In the genomic region with DNA sequence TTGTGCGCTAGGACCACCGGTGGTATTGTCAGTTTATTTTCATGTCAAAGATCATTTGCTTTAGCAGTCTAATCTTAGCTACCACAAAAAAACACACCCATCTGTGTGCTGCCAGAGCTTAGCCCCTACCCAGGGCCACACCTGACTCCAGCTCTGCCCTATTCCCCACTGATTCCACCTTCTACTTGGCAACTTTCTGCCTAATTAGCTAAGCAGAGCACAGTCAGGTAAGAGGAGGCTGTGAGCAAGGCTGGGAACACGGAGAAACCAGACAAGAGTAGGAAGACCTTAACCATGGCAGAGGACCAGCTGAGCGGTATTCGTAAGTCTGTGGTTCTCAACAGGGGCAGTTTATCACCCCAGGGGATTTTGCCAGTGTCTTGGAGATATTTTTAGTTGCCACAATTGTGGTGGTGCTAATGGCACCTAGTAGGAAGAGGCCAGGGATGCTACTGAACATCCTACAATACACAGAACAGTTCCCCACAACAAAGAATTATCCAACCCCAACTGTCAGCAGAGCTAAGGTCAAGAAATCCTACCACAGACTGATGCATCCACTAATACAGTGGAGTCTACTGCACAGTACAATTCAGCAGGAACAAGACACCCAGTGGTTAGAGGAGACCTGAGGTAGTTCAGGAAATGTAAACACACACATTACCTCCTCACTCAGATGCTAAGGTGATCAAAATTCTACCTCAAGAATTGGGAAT, we compare ENCODE assay signal across 8 cellular contexts.
DNase-seq lines count a peak whose midpoint lies in the region; ATAC-seq, FAIRE-seq and TF ChIP-seq lines count a peak whose summit lies in the region.

No MANE protein-coding gene starts in this region.

- H3K4me3 ChIP-seq in RWPE2 (ENCODE audit: severe bottlenecking) = no peak overlapping the region

- H3K23ac ChIP-seq in H9 (ENCODE audit: insufficient read length, low read depth, low read length) = no peak overlapping the region

- H2AFZ ChIP-seq in H9 (ENCODE audit: low read length) = no peak overlapping the region

- no peaks in the 10 kb centered on the region for H3K9me3 ChIP-seq in RWPE2 (ENCODE audit: severe bottlenecking)
- no peaks in the 10 kb centered on the region for H3K9me3 ChIP-seq in H9 (ENCODE audit: control insufficient read depth, low read depth, low read length)

- no peak overlapping the region for H3K18ac ChIP-seq in H9 (ENCODE audit: insufficient read length, low read depth, low read length)

- TF ChIP-seq CTCF in RWPE2 (IDR thresholded peaks at IDR 0.05; ENCODE audit: poor library complexity, severe bottlenecking) = no peak
- no peak for TF ChIP-seq CTCF in H9 (conservative IDR thresholded peaks at IDR 0.05)
- no peak for TF ChIP-seq CTCF in D721Med (IDR thresholded peaks at IDR 0.05; ENCODE audit: insufficient read depth, missing control alignments)

- no peak for FAIRE-seq in D721Med (lab: Jason Lieb, UNC)

- H3K27me3 ChIP-seq in RWPE2 (ENCODE audit: insufficient read depth, poor library complexity, severe bottlenecking) = no peaks in the 10 kb centered on the region
- no peaks in the 10 kb centered on the region for H3K27me3 ChIP-seq in H9 (ENCODE audit: insufficient read depth, low read length)

- H3K56ac ChIP-seq in H9 (ENCODE audit: insufficient read length, low read depth, low read length) = no peak overlapping the region

- H3K4me2 ChIP-seq in H9 (ENCODE audit: insufficient read depth, insufficient read length, low read length) = no peak overlapping the region

- H3K27me3 Mint-ChIP-seq in H9 (ENCODE audit: low read depth) = no peaks in the 10 kb centered on the region

- H3K23me2 ChIP-seq in H9 (ENCODE audit: insufficient read length, low read depth, low read length, poor library complexity, severe bottlenecking) = no peaks in the 10 kb centered on the region

- no peaks in the 10 kb centered on the region for H4K20me1 ChIP-seq in H9 (ENCODE audit: control insufficient read depth, insufficient read depth, insufficient read length)

- no peak for DNase-seq in RWPE2 (ENCODE audit: low spot score)
- no peak for DNase-seq in left lobe of liver (ENCODE audit: low spot score)
- DNase-seq in RKO (ENCODE audit: low spot score) = no peak
- no peak for DNase-seq in H9
- DNase-seq in SKM-1 (lab: John Stamatoyannopoulos, UW; ENCODE audit: unreplicated experiment) = no peak
- DNase-seq in D721Med (ENCODE audit: insufficient read length, low spot score) = no peak

- H3K9ac ChIP-seq in H9 (ENCODE audit: extremely low read depth, insufficient read length, low read length) = no peak overlapping the region

- no peaks in the 10 kb centered on the region for H3K36me3 Mint-ChIP-seq in H9 (ENCODE audit: insufficient read depth in 1 of 3, low read depth in 3 of 3)

- no peaks in the 10 kb centered on the region; a peak in 1 of 5 replicates for H3K9me3 Mint-ChIP-seq in H9

- H3T11ph ChIP-seq in H9 (ENCODE audit: low read length) = no peak overlapping the region

- no peak overlapping the region for H4K5ac ChIP-seq in H9 (ENCODE audit: insufficient read length, low read depth, low read length)

- no peak overlapping the region for H2BK20ac ChIP-seq in H9 (ENCODE audit: low read depth, low read length, poor library complexity, severe bottlenecking)

- H3K36me3 ChIP-seq in RWPE2 (ENCODE audit: low read depth) = no peaks in the 10 kb centered on the region

- no peaks in the 10 kb centered on the region for H3K79me2 ChIP-seq in H9 (ENCODE audit: insufficient read depth, low read length)

- ATAC-seq in GM18511 (IDR thresholded peaks at IDR 0.05; ENCODE audit: unreplicated experiment) (peak; percentile 79), HG02588 (IDR thresholded peaks at IDR 0.05; ENCODE audit: unreplicated experiment) (peak; percentile 67), RWPE2 (ENCODE audit: low read depth) (0 out of 3 replicates have a peak, but pooled peaks have one; percentile 17), left lobe of liver (peak; percentile 49)

- no peak overlapping the region for H3K27ac ChIP-seq in RWPE2 (ENCODE audit: poor library complexity, severe bottlenecking)
- H3K27ac ChIP-seq in H9 (ENCODE audit: insufficient read length, low read depth, low read length) = no peak overlapping the region

- no peak overlapping the region for H2BK120ac ChIP-seq in H9 (ENCODE audit: low read depth, low read length, poor library complexity, severe bottlenecking)

- H2BK5ac ChIP-seq in H9 (ENCODE audit: insufficient read length, low read length) = no peak overlapping the region

- no peak overlapping the region for H3K4me3 Mint-ChIP-seq in H9

- no peaks in the 10 kb centered on the region for H3K79me1 ChIP-seq in H9 (ENCODE audit: insufficient read depth, low read depth, low read length, poor library complexity, severe bottlenecking)

- H4K8ac ChIP-seq in H9 (replicated peaks; ENCODE audit: insufficient read length, low read depth, low read length) = no peak overlapping the region

- WGBS in H9 (ENCODE audit: extremely low coverage, insufficient read length, low lambda C conversion rate) = no CpG with 5 or more reads among the region's 5 CpGs

- no peak overlapping the region for H2BK15ac ChIP-seq in H9 (ENCODE audit: low read depth, low read length)

- H2BK12ac ChIP-seq in H9 (ENCODE audit: insufficient read length, low read depth, low read length) = no peak overlapping the region

- H3K4me1 ChIP-seq in RWPE2 (ENCODE audit: insufficient read depth, poor library complexity, severe bottlenecking) (no peaks in the 10 kb centered on the region), H9 (ENCODE audit: insufficient read depth, low read length) (no peaks in the 10 kb centered on the region)

- H2AK5ac ChIP-seq in H9 (ENCODE audit: insufficient read length, low read length) = no peak overlapping the region

- no peak overlapping the region; a peak in 1 of 7 replicates for H3K27ac Mint-ChIP-seq in H9

- no peak overlapping the region for H3K14ac ChIP-seq in H9 (ENCODE audit: insufficient read depth, low read length)

- H3K4me1 Mint-ChIP-seq in H9 = peaks cover 5 to 14% of the 10 kb centered on the region in 2 experiments

- H3K4ac ChIP-seq in H9 (ENCODE audit: low read depth, low read length) = no peak overlapping the region

- no peak overlapping the region for H4K91ac ChIP-seq in H9 (ENCODE audit: insufficient read length, low read depth, low read length)

Comparison
In these comparisons a context has a peak if more than half of its experiments do, and no peak if none do; other contexts are left out.
1. ATAC-seq: peak in every context shown above with its lines; median percentile 79 in GM18511; 67 in HG02588; 49 in left lobe of liver; 17 in RWPE2.